1 cellular context compared by ENCODE assay signal in genomic region chr13:24270639-24271131, GRCh38.
TF ChIP-seq lines count a peak whose summit lies in the region.

No MANE protein-coding gene starts in this region.

TF ChIP-seq in HEK293, 187 proteins besides CTCF, POLR2A, EP300 and RAD21 (continued from another document):
- TF ChIP-seq, protein P1, sequence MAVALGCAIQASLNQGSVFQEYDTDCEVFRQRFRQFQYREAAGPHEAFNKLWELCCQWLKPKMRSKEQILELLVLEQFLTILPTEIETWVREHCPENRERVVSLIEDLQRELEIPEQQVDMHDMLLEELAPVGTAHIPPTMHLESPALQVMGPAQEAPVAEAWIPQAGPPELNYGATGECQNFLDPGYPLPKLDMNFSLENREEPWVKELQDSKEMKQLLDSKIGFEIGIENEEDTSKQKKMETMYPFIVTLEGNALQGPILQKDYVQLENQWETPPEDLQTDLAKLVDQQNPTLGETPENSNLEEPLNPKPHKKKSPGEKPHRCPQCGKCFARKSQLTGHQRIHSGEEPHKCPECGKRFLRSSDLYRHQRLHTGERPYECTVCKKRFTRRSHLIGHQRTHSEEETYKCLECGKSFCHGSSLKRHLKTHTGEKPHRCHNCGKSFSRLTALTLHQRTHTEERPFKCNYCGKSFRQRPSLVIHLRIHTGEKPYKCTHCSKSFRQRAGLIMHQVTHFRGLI (tag by site-specific recombination; IDR thresholded peaks at IDR 0.05) = no peak
- TF ChIP-seq ZBTB49 (tag by site-specific recombination; IDR thresholded peaks at IDR 0.05; ENCODE audit: low read depth) (no peak), ZNF560 (tag by site-specific recombination; IDR thresholded peaks at IDR 0.05; ENCODE audit: borderline replicate concordance) (no peak), ZNF2 (tag by site-specific recombination; IDR thresholded peaks at IDR 0.05) (peak; percentile 36; the same call in 1 of the 2 replicates), ZNF596 (tag by site-specific recombination; IDR thresholded peaks at IDR 0.05) (peak; percentile 99), ZNF366 (tag by site-specific recombination; conservative IDR thresholded peaks at IDR 0.05) (peak; percentile 82), ZNF664 (tag by site-specific recombination; IDR thresholded peaks at IDR 0.05) (peak; percentile 25; the same call in 1 of the 2 replicates), REST (tag by site-specific recombination; IDR thresholded peaks at IDR 0.05) (peak; percentile 46; the same call in 1 of the 2 replicates), ZNF426 (tag by site-specific recombination; IDR thresholded peaks at IDR 0.05) (no peak), ZNF292 (tag by site-specific recombination; IDR thresholded peaks at IDR 0.05; ENCODE audit: borderline replicate concordance, low read depth) (no peak), KLF9 (tag by site-specific recombination; IDR thresholded peaks at IDR 0.05; ENCODE audit: low read depth) (peak; percentile 24; the same call in 1 of the 2 replicates), ZNF302 (tag by site-specific recombination; IDR thresholded peaks at IDR 0.05; ENCODE audit: low read depth) (0 out of 2 replicates have a peak, but pooled peaks have one; percentile 66), ZNF623 (tag by site-specific recombination; IDR thresholded peaks at IDR 0.05) (0 out of 2 replicates have a peak, but pooled peaks have one; percentile 10), ZNF169 (tag by site-specific recombination; IDR thresholded peaks at IDR 0.05) (no peak), KLF16 (tag by site-specific recombination; IDR thresholded peaks at IDR 0.05) (peak; percentile 39; the same call in 1 of the 2 replicates), ZNF677 (tag by site-specific recombination; IDR thresholded peaks at IDR 0.05) (no peak), ZNF133 (tag by site-specific recombination; IDR thresholded peaks at IDR 0.05) (no peak), ZNF174 (tag by site-specific recombination; IDR thresholded peaks at IDR 0.05) (no peak), ZNF843 (tag by site-specific recombination; IDR thresholded peaks at IDR 0.05) (0 out of 2 replicates have a peak, but pooled peaks have one; percentile 33), ZBTB20 (tag by site-specific recombination; IDR thresholded peaks at IDR 0.05) (peak; percentile 33; the same call in 1 of the 2 replicates), ZNF600 (tag by site-specific recombination; IDR thresholded peaks at IDR 0.05) (peak; percentile 81), ZNF350 (tag by site-specific recombination; IDR thresholded peaks at IDR 0.05) (no peak), FEZF1 (tag by site-specific recombination; IDR thresholded peaks at IDR 0.05) (peak; percentile 41; the same call in 1 of the 2 replicates), ZBTB17 (tag by site-specific recombination; IDR thresholded peaks at IDR 0.05) (peak; percentile 40; the same call in 1 of the 2 replicates), ZNF654 (tag by site-specific recombination; IDR thresholded peaks at IDR 0.05; ENCODE audit: low read depth) (no peak), KLF7 (tag by site-specific recombination; IDR thresholded peaks at IDR 0.05; ENCODE audit: borderline replicate concordance) (0 out of 2 replicates have a peak, but pooled peaks have one; percentile 34), ZNF16 (tag by site-specific recombination; IDR thresholded peaks at IDR 0.05; ENCODE audit: low read depth) (no peak)
- TF ChIP-seq, protein P2, sequence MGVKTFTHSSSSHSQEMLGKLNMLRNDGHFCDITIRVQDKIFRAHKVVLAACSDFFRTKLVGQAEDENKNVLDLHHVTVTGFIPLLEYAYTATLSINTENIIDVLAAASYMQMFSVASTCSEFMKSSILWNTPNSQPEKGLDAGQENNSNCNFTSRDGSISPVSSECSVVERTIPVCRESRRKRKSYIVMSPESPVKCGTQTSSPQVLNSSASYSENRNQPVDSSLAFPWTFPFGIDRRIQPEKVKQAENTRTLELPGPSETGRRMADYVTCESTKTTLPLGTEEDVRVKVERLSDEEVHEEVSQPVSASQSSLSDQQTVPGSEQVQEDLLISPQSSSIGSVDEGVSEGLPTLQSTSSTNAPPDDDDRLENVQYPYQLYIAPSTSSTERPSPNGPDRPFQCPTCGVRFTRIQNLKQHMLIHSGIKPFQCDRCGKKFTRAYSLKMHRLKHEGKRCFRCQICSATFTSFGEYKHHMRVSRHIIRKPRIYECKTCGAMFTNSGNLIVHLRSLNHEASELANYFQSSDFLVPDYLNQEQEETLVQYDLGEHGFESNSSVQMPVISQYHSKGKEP (tag by site-specific recombination; IDR thresholded peaks at IDR 0.05) = no peak
- TF ChIP-seq, protein P3, sequence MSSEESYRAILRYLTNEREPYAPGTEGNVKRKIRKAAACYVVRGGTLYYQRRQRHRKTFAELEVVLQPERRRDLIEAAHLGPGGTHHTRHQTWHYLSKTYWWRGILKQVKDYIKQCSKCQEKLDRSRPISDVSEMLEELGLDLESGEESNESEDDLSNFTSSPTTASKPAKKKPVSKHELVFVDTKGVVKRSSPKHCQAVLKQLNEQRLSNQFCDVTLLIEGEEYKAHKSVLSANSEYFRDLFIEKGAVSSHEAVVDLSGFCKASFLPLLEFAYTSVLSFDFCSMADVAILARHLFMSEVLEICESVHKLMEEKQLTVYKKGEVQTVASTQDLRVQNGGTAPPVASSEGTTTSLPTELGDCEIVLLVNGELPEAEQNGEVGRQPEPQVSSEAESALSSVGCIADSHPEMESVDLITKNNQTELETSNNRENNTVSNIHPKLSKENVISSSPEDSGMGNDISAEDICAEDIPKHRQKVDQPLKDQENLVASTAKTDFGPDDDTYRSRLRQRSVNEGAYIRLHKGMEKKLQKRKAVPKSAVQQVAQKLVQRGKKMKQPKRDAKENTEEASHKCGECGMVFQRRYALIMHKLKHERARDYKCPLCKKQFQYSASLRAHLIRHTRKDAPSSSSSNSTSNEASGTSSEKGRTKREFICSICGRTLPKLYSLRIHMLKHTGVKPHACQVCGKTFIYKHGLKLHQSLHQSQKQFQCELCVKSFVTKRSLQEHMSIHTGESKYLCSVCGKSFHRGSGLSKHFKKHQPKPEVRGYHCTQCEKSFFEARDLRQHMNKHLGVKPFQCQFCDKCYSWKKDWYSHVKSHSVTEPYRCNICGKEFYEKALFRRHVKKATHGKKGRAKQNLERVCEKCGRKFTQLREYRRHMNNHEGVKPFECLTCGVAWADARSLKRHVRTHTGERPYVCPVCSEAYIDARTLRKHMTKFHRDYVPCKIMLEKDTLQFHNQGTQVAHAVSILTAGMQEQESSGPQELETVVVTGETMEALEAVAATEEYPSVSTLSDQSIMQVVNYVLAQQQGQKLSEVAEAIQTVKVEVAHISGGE (tag by site-specific recombination; conservative IDR thresholded peaks at IDR 0.05; ENCODE audit: low read depth) = 0 out of 2 replicates have a peak, but pooled peaks have one; percentile 24
- TF ChIP-seq, protein P4, sequence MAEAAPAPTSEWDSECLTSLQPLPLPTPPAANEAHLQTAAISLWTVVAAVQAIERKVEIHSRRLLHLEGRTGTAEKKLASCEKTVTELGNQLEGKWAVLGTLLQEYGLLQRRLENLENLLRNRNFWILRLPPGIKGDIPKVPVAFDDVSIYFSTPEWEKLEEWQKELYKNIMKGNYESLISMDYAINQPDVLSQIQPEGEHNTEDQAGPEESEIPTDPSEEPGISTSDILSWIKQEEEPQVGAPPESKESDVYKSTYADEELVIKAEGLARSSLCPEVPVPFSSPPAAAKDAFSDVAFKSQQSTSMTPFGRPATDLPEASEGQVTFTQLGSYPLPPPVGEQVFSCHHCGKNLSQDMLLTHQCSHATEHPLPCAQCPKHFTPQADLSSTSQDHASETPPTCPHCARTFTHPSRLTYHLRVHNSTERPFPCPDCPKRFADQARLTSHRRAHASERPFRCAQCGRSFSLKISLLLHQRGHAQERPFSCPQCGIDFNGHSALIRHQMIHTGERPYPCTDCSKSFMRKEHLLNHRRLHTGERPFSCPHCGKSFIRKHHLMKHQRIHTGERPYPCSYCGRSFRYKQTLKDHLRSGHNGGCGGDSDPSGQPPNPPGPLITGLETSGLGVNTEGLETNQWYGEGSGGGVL (tag by site-specific recombination; IDR thresholded peaks at IDR 0.05) = peak; percentile 56; the same call in 1 of the 2 replicates
- TF ChIP-seq, protein P5, sequence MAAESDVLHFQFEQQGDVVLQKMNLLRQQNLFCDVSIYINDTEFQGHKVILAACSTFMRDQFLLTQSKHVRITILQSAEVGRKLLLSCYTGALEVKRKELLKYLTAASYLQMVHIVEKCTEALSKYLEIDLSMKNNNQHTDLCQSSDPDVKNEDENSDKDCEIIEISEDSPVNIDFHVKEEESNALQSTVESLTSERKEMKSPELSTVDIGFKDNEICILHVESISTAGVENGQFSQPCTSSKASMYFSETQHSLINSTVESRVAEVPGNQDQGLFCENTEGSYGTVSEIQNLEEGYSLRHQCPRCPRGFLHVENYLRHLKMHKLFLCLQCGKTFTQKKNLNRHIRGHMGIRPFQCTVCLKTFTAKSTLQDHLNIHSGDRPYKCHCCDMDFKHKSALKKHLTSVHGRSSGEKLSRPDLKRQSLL (tag by site-specific recombination; IDR thresholded peaks at IDR 0.05) = no peak
